ENCODE assay signal across 1 cellular context in the genomic region with DNA sequence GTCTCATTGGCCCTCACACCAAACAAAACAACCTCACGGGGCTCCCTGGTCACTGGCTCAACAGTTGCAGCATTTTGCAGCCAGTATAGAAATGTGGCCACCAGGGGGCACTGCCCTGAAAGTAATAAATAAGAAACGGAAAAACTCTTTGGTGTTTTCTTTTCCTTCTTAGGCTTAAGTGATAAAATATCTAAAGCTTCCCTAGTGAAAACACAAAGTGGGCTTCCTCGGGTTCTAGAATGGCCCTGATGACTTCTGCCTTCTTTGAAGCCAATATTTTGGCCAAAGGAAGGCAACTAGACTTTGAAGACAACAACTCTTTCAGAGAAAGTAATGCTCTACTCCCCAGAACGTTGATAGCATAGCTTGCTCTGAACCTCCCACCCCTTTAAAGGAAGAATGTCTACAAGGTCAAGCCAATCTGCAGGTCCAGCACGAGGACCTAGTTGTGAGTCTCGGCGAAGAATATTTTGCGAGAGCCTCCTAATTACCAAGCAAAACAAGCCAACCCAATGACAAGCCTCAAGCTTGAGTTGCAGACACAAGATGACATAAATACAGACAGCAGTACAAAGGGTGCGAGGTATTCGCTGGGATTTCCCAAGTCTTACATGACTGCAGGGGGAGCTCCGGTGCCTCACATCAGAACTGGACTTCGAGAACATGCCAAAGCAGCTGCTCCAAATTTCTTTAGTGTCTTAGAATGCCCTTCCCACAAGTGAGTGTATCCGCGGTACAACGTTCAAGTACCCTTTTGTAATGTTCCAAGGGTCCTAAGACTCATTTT.
TF ChIP-seq lines count a peak whose summit lies in the region.

No MANE protein-coding gene starts in this region.

TF ChIP-seq in GM12878, 131 proteins besides CTCF, POLR2A, EP300 and RAD21 (continued from another document and continues in another):
- TF ChIP-seq MEF2B (IDR thresholded peaks at IDR 0.05; ENCODE audit: partially characterized antibody, poor library complexity, severe bottlenecking), result no peak
- no peak for TF ChIP-seq DPF2 (IDR thresholded peaks at IDR 0.05)
- TF ChIP-seq RBBP5 (conservative IDR thresholded peaks at IDR 0.05), result no peak
- TF ChIP-seq STAT1 (conservative IDR thresholded peaks at IDR 0.05), result no peak
- TF ChIP-seq CREM (IDR thresholded peaks at IDR 0.05; ENCODE audit: low read depth), result no peak
- no peak for TF ChIP-seq SREBF2 (IDR thresholded peaks at IDR 0.05; ENCODE audit: low read length)
- no peak for TF ChIP-seq CBX3 (IDR thresholded peaks at IDR 0.05; ENCODE audit: borderline replicate concordance, low read depth)
- TF ChIP-seq PML (IDR thresholded peaks at IDR 0.05; ENCODE audit: low read length), result no peak
- TF ChIP-seq KDM1A (IDR thresholded peaks at IDR 0.05; ENCODE audit: borderline replicate concordance), result no peak
- TF ChIP-seq ZNF207 (IDR thresholded peaks at IDR 0.05; ENCODE audit: borderline replicate concordance), result no peak
- TF ChIP-seq, protein P1, sequence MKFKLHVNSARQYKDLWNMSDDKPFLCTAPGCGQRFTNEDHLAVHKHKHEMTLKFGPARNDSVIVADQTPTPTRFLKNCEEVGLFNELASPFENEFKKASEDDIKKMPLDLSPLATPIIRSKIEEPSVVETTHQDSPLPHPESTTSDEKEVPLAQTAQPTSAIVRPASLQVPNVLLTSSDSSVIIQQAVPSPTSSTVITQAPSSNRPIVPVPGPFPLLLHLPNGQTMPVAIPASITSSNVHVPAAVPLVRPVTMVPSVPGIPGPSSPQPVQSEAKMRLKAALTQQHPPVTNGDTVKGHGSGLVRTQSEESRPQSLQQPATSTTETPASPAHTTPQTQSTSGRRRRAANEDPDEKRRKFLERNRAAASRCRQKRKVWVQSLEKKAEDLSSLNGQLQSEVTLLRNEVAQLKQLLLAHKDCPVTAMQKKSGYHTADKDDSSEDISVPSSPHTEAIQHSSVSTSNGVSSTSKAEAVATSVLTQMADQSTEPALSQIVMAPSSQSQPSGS (IDR thresholded peaks at IDR 0.05; ENCODE audit: low read length), result no peak
- peak; percentile 44; the same call in 1 of the 2 replicates for TF ChIP-seq IKZF1 (conservative IDR thresholded peaks at IDR 0.05)
- TF ChIP-seq ZNF622 (IDR thresholded peaks at IDR 0.05), result no peak
- no peak for TF ChIP-seq SIX5 (IDR thresholded peaks at IDR 0.05; ENCODE audit: low read depth, low read length, severe bottlenecking)
- TF ChIP-seq CREB1 (IDR thresholded peaks at IDR 0.05; ENCODE audit: low read depth), result no peak
- no peak for TF ChIP-seq BRCA1 (IDR thresholded peaks at IDR 0.05; ENCODE audit: low read depth, low read length)
- peak; percentile 50; the same call in 1 of the 2 replicates for TF ChIP-seq CHD1 (IDR thresholded peaks at IDR 0.05; ENCODE audit: low read depth, low read length)
- no peak; the same call in 1 of the 2 replicates for TF ChIP-seq STAT3 (IDR thresholded peaks at IDR 0.05; ENCODE audit: low read depth, low read length)
- TF ChIP-seq, protein P2, sequence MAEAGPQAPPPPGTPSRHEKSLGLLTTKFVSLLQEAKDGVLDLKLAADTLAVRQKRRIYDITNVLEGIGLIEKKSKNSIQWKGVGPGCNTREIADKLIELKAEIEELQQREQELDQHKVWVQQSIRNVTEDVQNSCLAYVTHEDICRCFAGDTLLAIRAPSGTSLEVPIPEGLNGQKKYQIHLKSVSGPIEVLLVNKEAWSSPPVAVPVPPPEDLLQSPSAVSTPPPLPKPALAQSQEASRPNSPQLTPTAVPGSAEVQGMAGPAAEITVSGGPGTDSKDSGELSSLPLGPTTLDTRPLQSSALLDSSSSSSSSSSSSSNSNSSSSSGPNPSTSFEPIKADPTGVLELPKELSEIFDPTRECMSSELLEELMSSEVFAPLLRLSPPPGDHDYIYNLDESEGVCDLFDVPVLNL (IDR thresholded peaks at IDR 0.05; ENCODE audit: low read depth, low read length), result no peak
- TF ChIP-seq SUPT20H (IDR thresholded peaks at IDR 0.05; ENCODE audit: borderline replicate concordance, control insufficient read depth, low read depth, low read length), result no peak
- TF ChIP-seq, protein P3, sequence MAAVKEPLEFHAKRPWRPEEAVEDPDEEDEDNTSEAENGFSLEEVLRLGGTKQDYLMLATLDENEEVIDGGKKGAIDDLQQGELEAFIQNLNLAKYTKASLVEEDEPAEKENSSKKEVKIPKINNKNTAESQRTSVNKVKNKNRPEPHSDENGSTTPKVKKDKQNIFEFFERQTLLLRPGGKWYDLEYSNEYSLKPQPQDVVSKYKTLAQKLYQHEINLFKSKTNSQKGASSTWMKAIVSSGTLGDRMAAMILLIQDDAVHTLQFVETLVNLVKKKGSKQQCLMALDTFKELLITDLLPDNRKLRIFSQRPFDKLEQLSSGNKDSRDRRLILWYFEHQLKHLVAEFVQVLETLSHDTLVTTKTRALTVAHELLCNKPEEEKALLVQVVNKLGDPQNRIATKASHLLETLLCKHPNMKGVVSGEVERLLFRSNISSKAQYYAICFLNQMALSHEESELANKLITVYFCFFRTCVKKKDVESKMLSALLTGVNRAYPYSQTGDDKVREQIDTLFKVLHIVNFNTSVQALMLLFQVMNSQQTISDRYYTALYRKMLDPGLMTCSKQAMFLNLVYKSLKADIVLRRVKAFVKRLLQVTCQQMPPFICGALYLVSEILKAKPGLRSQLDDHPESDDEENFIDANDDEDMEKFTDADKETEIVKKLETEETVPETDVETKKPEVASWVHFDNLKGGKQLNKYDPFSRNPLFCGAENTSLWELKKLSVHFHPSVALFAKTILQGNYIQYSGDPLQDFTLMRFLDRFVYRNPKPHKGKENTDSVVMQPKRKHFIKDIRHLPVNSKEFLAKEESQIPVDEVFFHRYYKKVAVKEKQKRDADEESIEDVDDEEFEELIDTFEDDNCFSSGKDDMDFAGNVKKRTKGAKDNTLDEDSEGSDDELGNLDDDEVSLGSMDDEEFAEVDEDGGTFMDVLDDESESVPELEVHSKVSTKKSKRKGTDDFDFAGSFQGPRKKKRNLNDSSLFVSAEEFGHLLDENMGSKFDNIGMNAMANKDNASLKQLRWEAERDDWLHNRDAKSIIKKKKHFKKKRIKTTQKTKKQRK (IDR thresholded peaks at IDR 0.05; ENCODE audit: low read depth, low read length), result no peak
- no peak for TF ChIP-seq SREBF1 (IDR thresholded peaks at IDR 0.05; ENCODE audit: low read length)
- no peak for TF ChIP-seq RCOR1 (conservative IDR thresholded peaks at IDR 0.05; ENCODE audit: low read depth, low read length)
- no peak for TF ChIP-seq JUND (IDR thresholded peaks at IDR 0.05; ENCODE audit: low read depth, low read length)
- TF ChIP-seq, protein P4, sequence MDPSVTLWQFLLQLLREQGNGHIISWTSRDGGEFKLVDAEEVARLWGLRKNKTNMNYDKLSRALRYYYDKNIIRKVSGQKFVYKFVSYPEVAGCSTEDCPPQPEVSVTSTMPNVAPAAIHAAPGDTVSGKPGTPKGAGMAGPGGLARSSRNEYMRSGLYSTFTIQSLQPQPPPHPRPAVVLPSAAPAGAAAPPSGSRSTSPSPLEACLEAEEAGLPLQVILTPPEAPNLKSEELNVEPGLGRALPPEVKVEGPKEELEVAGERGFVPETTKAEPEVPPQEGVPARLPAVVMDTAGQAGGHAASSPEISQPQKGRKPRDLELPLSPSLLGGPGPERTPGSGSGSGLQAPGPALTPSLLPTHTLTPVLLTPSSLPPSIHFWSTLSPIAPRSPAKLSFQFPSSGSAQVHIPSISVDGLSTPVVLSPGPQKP (IDR thresholded peaks at IDR 0.05; ENCODE audit: low read depth, low read length), result no peak
- no peak for TF ChIP-seq RELA (IDR thresholded peaks at IDR 0.05; ENCODE audit: borderline replicate concordance, partially characterized antibody)
- TF ChIP-seq, protein P5, sequence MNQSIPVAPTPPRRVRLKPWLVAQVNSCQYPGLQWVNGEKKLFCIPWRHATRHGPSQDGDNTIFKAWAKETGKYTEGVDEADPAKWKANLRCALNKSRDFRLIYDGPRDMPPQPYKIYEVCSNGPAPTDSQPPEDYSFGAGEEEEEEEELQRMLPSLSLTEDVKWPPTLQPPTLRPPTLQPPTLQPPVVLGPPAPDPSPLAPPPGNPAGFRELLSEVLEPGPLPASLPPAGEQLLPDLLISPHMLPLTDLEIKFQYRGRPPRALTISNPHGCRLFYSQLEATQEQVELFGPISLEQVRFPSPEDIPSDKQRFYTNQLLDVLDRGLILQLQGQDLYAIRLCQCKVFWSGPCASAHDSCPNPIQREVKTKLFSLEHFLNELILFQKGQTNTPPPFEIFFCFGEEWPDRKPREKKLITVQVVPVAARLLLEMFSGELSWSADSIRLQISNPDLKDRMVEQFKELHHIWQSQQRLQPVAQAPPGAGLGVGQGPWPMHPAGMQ (IDR thresholded peaks at IDR 0.05; ENCODE audit: borderline replicate concordance), result no peak
- TF ChIP-seq, protein P6, sequence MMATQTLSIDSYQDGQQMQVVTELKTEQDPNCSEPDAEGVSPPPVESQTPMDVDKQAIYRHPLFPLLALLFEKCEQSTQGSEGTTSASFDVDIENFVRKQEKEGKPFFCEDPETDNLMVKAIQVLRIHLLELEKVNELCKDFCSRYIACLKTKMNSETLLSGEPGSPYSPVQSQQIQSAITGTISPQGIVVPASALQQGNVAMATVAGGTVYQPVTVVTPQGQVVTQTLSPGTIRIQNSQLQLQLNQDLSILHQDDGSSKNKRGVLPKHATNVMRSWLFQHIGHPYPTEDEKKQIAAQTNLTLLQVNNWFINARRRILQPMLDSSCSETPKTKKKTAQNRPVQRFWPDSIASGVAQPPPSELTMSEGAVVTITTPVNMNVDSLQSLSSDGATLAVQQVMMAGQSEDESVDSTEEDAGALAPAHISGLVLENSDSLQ (IDR thresholded peaks at IDR 0.05), result no peak
- no peak for TF ChIP-seq BCL11A (IDR thresholded peaks at IDR 0.05; ENCODE audit: low read depth, low read length)
- TF ChIP-seq, protein P7, sequence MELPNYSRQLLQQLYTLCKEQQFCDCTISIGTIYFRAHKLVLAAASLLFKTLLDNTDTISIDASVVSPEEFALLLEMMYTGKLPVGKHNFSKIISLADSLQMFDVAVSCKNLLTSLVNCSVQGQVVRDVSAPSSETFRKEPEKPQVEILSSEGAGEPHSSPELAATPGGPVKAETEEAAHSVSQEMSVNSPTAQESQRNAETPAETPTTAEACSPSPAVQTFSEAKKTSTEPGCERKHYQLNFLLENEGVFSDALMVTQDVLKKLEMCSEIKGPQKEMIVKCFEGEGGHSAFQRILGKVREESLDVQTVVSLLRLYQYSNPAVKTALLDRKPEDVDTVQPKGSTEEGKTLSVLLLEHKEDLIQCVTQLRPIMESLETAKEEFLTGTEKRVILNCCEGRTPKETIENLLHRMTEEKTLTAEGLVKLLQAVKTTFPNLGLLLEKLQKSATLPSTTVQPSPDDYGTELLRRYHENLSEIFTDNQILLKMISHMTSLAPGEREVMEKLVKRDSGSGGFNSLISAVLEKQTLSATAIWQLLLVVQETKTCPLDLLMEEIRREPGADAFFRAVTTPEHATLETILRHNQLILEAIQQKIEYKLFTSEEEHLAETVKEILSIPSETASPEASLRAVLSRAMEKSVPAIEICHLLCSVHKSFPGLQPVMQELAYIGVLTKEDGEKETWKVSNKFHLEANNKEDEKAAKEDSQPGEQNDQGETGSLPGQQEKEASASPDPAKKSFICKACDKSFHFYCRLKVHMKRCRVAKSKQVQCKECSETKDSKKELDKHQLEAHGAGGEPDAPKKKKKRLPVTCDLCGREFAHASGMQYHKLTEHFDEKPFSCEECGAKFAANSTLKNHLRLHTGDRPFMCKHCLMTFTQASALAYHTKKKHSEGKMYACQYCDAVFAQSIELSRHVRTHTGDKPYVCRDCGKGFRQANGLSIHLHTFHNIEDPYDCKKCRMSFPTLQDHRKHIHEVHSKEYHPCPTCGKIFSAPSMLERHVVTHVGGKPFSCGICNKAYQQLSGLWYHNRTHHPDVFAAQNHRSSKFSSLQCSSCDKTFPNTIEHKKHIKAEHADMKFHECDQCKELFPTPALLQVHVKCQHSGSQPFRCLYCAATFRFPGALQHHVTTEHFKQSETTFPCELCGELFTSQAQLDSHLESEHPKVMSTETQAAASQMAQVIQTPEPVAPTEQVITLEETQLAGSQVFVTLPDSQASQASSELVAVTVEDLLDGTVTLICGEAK (IDR thresholded peaks at IDR 0.05; ENCODE audit: borderline replicate concordance), result no peak
- TF ChIP-seq MTA2 (IDR thresholded peaks at IDR 0.05; ENCODE audit: low read depth), result peak; percentile 22; the same call in 1 of the 2 replicates
- TF ChIP-seq, protein P8, sequence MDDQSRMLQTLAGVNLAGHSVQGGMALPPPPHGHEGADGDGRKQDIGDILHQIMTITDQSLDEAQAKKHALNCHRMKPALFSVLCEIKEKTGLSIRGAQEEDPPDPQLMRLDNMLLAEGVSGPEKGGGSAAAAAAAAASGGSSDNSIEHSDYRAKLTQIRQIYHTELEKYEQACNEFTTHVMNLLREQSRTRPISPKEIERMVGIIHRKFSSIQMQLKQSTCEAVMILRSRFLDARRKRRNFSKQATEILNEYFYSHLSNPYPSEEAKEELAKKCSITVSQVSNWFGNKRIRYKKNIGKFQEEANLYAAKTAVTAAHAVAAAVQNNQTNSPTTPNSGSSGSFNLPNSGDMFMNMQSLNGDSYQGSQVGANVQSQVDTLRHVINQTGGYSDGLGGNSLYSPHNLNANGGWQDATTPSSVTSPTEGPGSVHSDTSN (IDR thresholded peaks at IDR 0.05; ENCODE audit: insufficient replicate concordance, low read depth, low read length), result no peak
- no peak; the same call in 1 of the 2 replicates for TF ChIP-seq LARP7 (IDR thresholded peaks at IDR 0.05)
- TF ChIP-seq, protein P9, sequence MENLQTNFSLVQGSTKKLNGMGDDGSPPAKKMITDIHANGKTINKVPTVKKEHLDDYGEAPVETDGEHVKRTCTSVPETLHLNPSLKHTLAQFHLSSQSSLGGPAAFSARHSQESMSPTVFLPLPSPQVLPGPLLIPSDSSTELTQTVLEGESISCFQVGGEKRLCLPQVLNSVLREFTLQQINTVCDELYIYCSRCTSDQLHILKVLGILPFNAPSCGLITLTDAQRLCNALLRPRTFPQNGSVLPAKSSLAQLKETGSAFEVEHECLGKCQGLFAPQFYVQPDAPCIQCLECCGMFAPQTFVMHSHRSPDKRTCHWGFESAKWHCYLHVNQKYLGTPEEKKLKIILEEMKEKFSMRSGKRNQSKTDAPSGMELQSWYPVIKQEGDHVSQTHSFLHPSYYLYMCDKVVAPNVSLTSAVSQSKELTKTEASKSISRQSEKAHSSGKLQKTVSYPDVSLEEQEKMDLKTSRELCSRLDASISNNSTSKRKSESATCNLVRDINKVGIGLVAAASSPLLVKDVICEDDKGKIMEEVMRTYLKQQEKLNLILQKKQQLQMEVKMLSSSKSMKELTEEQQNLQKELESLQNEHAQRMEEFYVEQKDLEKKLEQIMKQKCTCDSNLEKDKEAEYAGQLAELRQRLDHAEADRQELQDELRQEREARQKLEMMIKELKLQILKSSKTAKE (IDR thresholded peaks at IDR 0.05; ENCODE audit: low read depth, poor library complexity, severe bottlenecking), result peak; percentile 55
- TF ChIP-seq, protein P10, sequence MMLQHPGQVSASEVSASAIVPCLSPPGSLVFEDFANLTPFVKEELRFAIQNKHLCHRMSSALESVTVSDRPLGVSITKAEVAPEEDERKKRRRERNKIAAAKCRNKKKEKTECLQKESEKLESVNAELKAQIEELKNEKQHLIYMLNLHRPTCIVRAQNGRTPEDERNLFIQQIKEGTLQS (IDR thresholded peaks at IDR 0.05; ENCODE audit: borderline replicate concordance, extremely low read depth, low read depth, low read length), result no peak
- peak; percentile 32; the same call in 1 of the 2 replicates for TF ChIP-seq BACH1 (IDR thresholded peaks at IDR 0.05; ENCODE audit: borderline replicate concordance)
